30 cellular contexts compared by ENCODE assay signal in the genomic region with DNA sequence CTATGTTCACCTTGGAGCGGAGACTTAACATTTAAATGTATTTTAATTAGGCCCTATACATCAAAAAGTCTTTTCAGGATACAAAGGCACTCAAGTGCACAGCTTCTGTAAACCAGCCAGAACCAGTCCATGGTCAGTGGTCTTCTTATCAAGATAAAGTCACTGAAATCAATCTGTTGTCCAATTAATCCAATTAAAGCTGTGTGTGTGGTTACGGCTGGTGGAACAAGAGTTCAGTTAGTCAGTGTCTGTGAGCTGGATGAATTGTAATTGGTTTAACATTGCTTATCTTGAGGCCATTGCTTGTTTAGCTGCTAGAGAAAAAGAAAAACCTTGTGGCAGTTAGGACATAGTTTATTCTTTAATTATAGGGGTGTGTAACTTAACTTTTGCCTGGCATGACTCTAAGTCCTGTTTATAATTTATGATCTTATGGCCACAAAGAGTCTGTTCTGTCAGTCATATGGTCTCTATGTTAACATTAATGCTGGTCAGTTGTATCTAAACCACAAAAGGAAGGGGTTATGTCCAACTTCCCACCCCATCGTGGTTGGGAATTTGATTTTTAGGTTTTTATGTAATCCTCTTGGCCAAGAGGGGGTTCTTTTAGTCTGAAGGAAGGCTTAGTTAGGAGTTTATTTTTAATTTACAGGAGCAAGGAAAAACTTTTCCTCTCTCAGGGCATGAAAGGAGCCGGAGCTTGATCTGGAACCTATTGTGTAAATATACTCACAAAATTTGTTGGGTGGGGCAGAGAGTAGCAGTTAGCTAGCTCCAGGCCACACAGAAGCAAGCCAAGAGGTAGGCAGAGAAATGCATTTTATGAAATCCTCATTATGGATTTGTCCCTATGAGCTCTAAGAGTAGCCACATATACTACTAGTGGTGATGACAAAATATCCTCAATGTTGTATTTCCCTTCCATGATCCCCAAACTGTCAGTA.
"Had no signal": no experiment of that assay in that cellular context is flagged by ENCODE, and none has a peak within 500 bp of the region (broad histone marks: within the 10 kb centered on the region; RNA-seq: fewer than 3 reads in every experiment).

No MANE protein-coding gene starts in this region.

- H3K4me1 ChIP-seq: Peyer's patch, SJSA1 had no signal

- H3K4me3 Mint-ChIP-seq: activated CD4-positive, alpha-beta T cell treated with anti-CD3 and anti-CD28 coated beads, Interleukin-2, amount 10 ng/mL, durations not matched to agents 24 days and 14 days; activated CD8-positive, alpha-beta T cell treated with anti-CD3 and anti-CD28 coated beads for 36 hours; activated naive CD8-positive, alpha-beta T cell treated with anti-CD3 and anti-CD28 coated beads for 36 hours; activated T-cell treated with anti-CD3 and anti-CD28 coated beads, Interleukin-2, amount 50 U/mL, for 72 hours; activated T-helper 17 cell treated with anti-CD3 and anti-CD28 coated beads, Interleukin-2, amount 50 U/mL, for 72 hours; central memory CD8-positive, alpha-beta T cell had no signal

- H3K36me3 ChIP-seq: cardiac muscle cell, Peyer's patch, SJSA1 had no signal

- H3K27me3 ChIP-seq: cardiac muscle cell, Peyer's patch, SJSA1 had no signal

- H3K27me3 Mint-ChIP-seq: activated CD4-positive, alpha-beta T cell treated with anti-CD3 and anti-CD28 coated beads, Interleukin-2, amount 10 ng/mL, durations not matched to agents 24 days and 14 days; activated CD8-positive, alpha-beta T cell treated with anti-CD3 and anti-CD28 coated beads for 36 hours; activated naive CD8-positive, alpha-beta T cell treated with anti-CD3 and anti-CD28 coated beads for 36 hours; activated T-helper 17 cell treated with anti-CD3 and anti-CD28 coated beads, Interleukin-2, amount 50 U/mL, for 72 hours; central memory CD8-positive, alpha-beta T cell had no signal

- H3K27ac Mint-ChIP-seq: activated CD4-positive, alpha-beta T cell treated with anti-CD3 and anti-CD28 coated beads, Interleukin-2, amount 10 ng/mL, durations not matched to agents 24 days and 14 days; activated CD8-positive, alpha-beta T cell treated with anti-CD3 and anti-CD28 coated beads for 36 hours; activated naive CD8-positive, alpha-beta T cell treated with anti-CD3 and anti-CD28 coated beads for 36 hours; activated T-cell treated with anti-CD3 and anti-CD28 coated beads, Interleukin-2, amount 50 U/mL, for 72 hours; activated T-helper 17 cell treated with anti-CD3 and anti-CD28 coated beads, Interleukin-2, amount 50 U/mL, for 72 hours had no signal

- DNase-seq: activated CD4-positive, alpha-beta T cell treated with anti-CD3 and anti-CD28 coated beads, Interleukin-2, amount 10 ng/mL, durations not matched to agents 24 days and 14 days; activated CD4-positive, alpha-beta T cell treated with anti-CD3 and anti-CD28 coated beads, Interleukin-2, amount 50 U/mL, for 4 hours; activated CD8-positive, alpha-beta T cell treated with anti-CD3 and anti-CD28 coated beads for 36 hours; activated effector memory CD4-positive, alpha-beta T cell treated with anti-CD3 and anti-CD28 coated beads, Interleukin-2, amount 50 U/mL, for 16 hours; activated naive CD4-positive, alpha-beta T cell; activated naive CD4-positive, alpha-beta T cell treated with anti-CD3 and anti-CD28 coated beads, Interleukin-2, amount 50 U/mL, for 16 hours; activated naive CD8-positive, alpha-beta T cell treated with anti-CD3 and anti-CD28 coated beads for 36 hours; activated T-cell treated with anti-CD3 and anti-CD28 coated beads, Interleukin-2, amount 50 U/mL, for 1 hour; activated T-cell treated with anti-CD3 and anti-CD28 coated beads, Interleukin-2, amount 50 U/mL, for 72 hours; amniotic stem cell; aorta; Karpas-422; NCI-H1048; NCI-H1105 treated with DMSO at 0.1 percent for 48 hours; NCI-H1436; NCI-H1694; NCI-H1930; NCI-H2081 treated with DMSO at 0.1 percent for 48 hours; NCI-H226; NCI-H446 treated with DMSO at 0.1 percent for 48 hours; NCI-H774; PC-3; Peyer's patch; RPMI8226; SHP77 treated with DMSO at 0.1 percent for 48 hours; T1000 had no signal

- ATAC-seq: activated CD8-positive, alpha-beta T cell treated with anti-CD3 and anti-CD28 coated beads for 36 hours; activated T-cell treated with anti-CD3 and anti-CD28 coated beads, Interleukin-2, amount 50 U/mL, for 72 hours; activated T-helper 17 cell treated with anti-CD3 and anti-CD28 coated beads, Interleukin-2, amount 50 U/mL, for 72 hours; PC-3 had no signal

- H3K36me3 Mint-ChIP-seq: activated naive CD8-positive, alpha-beta T cell treated with anti-CD3 and anti-CD28 coated beads for 36 hours had no signal

- H3K4me1 Mint-ChIP-seq: activated CD4-positive, alpha-beta T cell treated with anti-CD3 and anti-CD28 coated beads, Interleukin-2, amount 10 ng/mL, durations not matched to agents 24 days and 14 days; activated naive CD8-positive, alpha-beta T cell treated with anti-CD3 and anti-CD28 coated beads for 36 hours; activated T-helper 17 cell treated with anti-CD3 and anti-CD28 coated beads, Interleukin-2, amount 50 U/mL, for 72 hours; central memory CD8-positive, alpha-beta T cell had no signal

- H3K9me3 ChIP-seq: Peyer's patch, SJSA1 had no signal

- H3K4me3 ChIP-seq: cardiac muscle cell, Peyer's patch, SJSA1 had no signal

- H3K27ac ChIP-seq: cardiac muscle cell, Peyer's patch, SJSA1 had no signal

- H3K9me3 Mint-ChIP-seq: activated CD4-positive, alpha-beta T cell treated with anti-CD3 and anti-CD28 coated beads, Interleukin-2, amount 10 ng/mL, durations not matched to agents 24 days and 14 days; activated CD8-positive, alpha-beta T cell treated with anti-CD3 and anti-CD28 coated beads for 36 hours; activated naive CD8-positive, alpha-beta T cell treated with anti-CD3 and anti-CD28 coated beads for 36 hours; activated T-cell treated with anti-CD3 and anti-CD28 coated beads, Interleukin-2, amount 50 U/mL, for 72 hours; activated T-helper 17 cell treated with anti-CD3 and anti-CD28 coated beads, Interleukin-2, amount 50 U/mL, for 72 hours; central memory CD8-positive, alpha-beta T cell had no signal
